Comparison of ENCODE assay signal across 19 cellular contexts in the genomic region with DNA sequence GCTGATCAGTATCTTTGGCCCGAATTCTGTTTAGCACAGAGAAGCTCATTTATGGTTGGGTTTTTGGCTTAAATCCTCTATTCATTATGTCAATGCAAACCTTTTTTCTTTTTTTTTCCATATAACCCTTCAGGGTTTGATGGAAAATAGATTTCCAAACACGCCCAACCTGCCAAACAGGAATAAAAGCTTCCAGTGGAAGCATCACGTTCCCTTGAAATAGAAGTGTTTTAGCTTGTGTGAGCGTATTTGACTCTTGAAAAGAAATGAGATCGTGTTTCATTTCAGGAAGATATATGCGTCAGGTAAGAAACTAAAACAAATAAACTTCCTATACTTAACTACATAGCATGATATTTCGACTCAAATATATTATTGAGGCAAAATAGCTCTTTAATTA. TPM values are rescaled to one million over a fixed set of nuclear protein-coding genes. Genes with fewer than 3 reads are reported as not detected.
DNase-seq lines count a peak whose midpoint lies in the region; ATAC-seq and TF ChIP-seq lines count a peak whose summit lies in the region.
"Had no signal": no experiment of that assay in that cellular context is flagged by ENCODE, and none has a peak within 500 bp of the region (broad histone marks: within the 10 kb centered on the region; RNA-seq: fewer than 3 reads in every experiment).

PIK3C2G (plus strand) TSS at position 246 of the 400 bp plus-strand sequence. CDS start 20,564 bp downstream, outside the sequence.

- POLR2A ChIA-PET in PC-9 (lab: Charles Lee; ENCODE audit: unreplicated experiment): interaction anchor here (0.6 to 0.7 kb wide), 4 partner anchors 11 to 1037 kb away, joined by 3 to 10 read pairs (median 4); no protein-coding TSS in a partner anchor

- H3K27ac ChIP-seq in PC-9 (no peak within 1 kb of the TSS), foreskin keratinocyte (peak within 1 kb of the TSS; percentile 29), skin epidermis (peak within 1 kb of the TSS in 19 of 21 experiments; percentile 4 to 86 (median 73))
- H3K27ac ChIP-seq: C4-2B, RWPE1, vagina had no signal

- no peaks in the 10 kb centered on the region for H3K36me3 ChIP-seq in PC-9 (ENCODE audit: low read depth)
- H3K36me3 ChIP-seq: vagina had no signal

- 0 out of 2 replicates have a peak, but pooled peaks cover 9% of the 10 kb centered on the region for H3K9me2 ChIP-seq in PC-9 (ENCODE audit: insufficient read depth)

- TF ChIP-seq CTCF in PC-9 (conservative IDR thresholded peaks at IDR 0.05) (no peak), foreskin keratinocyte (conservative IDR thresholded peaks at IDR 0.05) (no peak)

- H3K4me3 ChIP-seq in PC-9 (peak within 1 kb of the TSS; percentile 8; the same call in 1 of the 2 replicates), skin epidermis (peak within 1 kb of the TSS in 5 of 7 experiments; percentile 9 to 43 (median 18))
- H3K4me3 ChIP-seq: lung, vagina had no signal

- intact Hi-C loops in PC-9 (cut with micrococcal nuclease; ENCODE audit: unreplicated experiment): loop anchor here (1.0 to 5.0 kb wide), 4 partner anchors 15 to 1026 kb away; no protein-coding TSS in a partner anchor

- ATAC-seq in foreskin keratinocyte (peak; percentile 28), HG02884 (IDR thresholded peaks at IDR 0.05; ENCODE audit: unreplicated experiment) (no peak)
- ATAC-seq: stimulated activated effector memory CD8-positive, alpha-beta T cell treated with anti-CD3 and anti-CD28 coated beads, Interleukin-12 subunit alpha, Interleukin-12 subunit beta, amount 100 ng/mL, for 72 hours had no signal

- no peaks in the 10 kb centered on the region for H3K27me3 ChIP-seq in PC-9 (ENCODE audit: insufficient read depth, low read depth)
- no peaks in the 10 kb centered on the region for H3K27me3 ChIP-seq in foreskin keratinocyte
- H3K27me3 ChIP-seq: vagina had no signal

- 0 out of 2 replicates have a peak, but pooled peaks cover 9% of the 10 kb centered on the region for H3K4me1 ChIP-seq in PC-9 (replicated peaks; ENCODE audit: insufficient read depth)
- peaks cover 27% of the 10 kb centered on the region for H3K4me1 ChIP-seq in foreskin keratinocyte
- H3K4me1 ChIP-seq: vagina had no signal

- no peaks in the 10 kb centered on the region for H3K79me2 ChIP-seq in PC-9 (ENCODE audit: low read depth)

- DNase-seq in NCI-H1105 treated with DMSO at 0.1 percent for 48 hours (lab: John Stamatoyannopoulos, UW) (peak; percentile 34), PC-9 (peak; percentile 37 to 62), foreskin keratinocyte (peak in 1 of 2 donors; percentile 79), putamen (ENCODE audit: low spot score) (no peak), SW 1271 (lab: John Stamatoyannopoulos, UW) (no peak)
- DNase-seq: activated CD4-positive, CD25-positive, alpha-beta regulatory T cell treated with anti-CD3 and anti-CD28 coated beads, Interleukin-2, amount 50 U/mL, for 72 hours; activated naive CD4-positive, alpha-beta T cell treated with Interleukin-2 at 50 U/mL for 16 hours; DMS79 treated with DMSO at 0.1 percent for 48 hours; NCI-H1436 treated with DMSO at 0.1 percent for 48 hours; NCI-H524 treated with DMSO at 0.1 percent for 48 hours; T-helper 2 cell had no signal

- H4K20me1 ChIP-seq in PC-9 (ENCODE audit: insufficient read depth): no peaks in the 10 kb centered on the region

- no peaks in the 10 kb centered on the region for H3K9me3 ChIP-seq in PC-9 (ENCODE audit: insufficient read depth, low read depth)
- H3K9me3 ChIP-seq: vagina had no signal

- CTCF ChIA-PET in PC-9 (lab: Charles Lee): interaction anchor here (0.7 to 2.2 kb wide), 3 partner anchors 11 to 59 kb away, joined by 3 to 11 read pairs (median 8); no protein-coding TSS in a partner anchor

- no peaks in the 10 kb centered on the region for H3F3A ChIP-seq in PC-9 (ENCODE audit: insufficient read depth, low read depth)

- H3K4me2 ChIP-seq in PC-9: peak within 1 kb of the TSS; percentile 34; the same call in 1 of the 2 replicates

- BruUV-seq in PC-9 (replicated peaks; lab: Mats Ljungman, UMichigan): no TSS peak

- H2AFZ ChIP-seq in PC-9: no peak within 1 kb of the TSS

RNA-seq across cellular contexts. Expression of gene PIK3C2G, which starts in this region (rescaled TPM):
- total RNA-seq in PC-9 (2021) (0.30 and 1.4 TPM in 2 replicates), foreskin keratinocyte (0.34 and 1.2 TPM in 2 replicates)
- 0.13 and 0.55 TPM in 2 replicates for polyA plus RNA-seq in foreskin keratinocyte
- total RNA-seq: neural crest cell had no signal

Comparison
In these comparisons a context has a peak if more than half of its experiments do, and no peak if none do; other contexts are left out.
1. DNase-seq: peak in NCI-H1105 treated with DMSO at 0.1 percent for 48 hours (single experiment) and PC-9 (2 of 2); none in putamen (single experiment) and SW 1271 (0 of 2).